In the genomic region with DNA sequence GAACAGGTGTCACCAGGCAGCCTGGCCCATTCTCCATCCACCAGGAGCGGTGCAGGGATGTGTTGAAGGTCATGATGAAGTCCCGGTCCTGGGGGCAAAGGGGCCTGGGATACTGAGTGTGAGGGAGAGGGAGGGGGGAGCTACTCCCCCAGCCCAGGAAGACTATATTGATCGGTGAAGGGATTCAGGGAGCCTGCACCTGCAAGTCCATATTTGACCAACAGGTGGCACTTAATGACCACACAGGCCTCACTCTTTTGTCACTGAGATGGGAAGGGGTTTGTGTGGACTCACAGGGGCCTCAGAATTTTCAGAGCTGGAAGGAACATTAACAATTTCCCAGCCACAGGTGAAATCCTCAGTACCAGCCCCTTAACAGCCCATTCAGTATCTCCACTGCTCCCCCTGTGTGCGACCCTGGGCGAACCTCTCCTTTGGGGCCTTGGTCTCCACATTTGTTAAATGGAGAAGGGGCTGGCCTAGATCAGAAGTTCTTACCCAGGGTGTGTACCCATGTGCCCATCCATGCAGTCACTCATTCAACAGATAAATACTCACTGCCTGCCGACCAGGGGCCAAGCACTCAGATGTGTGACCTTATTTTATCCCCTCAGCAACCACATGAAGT, we compare ENCODE assay signal across 8 cellular contexts. TPM values are rescaled to one million over a fixed set of nuclear protein-coding genes. Genes with fewer than 3 reads are reported as not detected.
A peak's percentile ranks its signal among the peaks of the same experiment; 100 is the strongest.
DNase-seq lines count a peak whose midpoint lies in the region; ATAC-seq and TF ChIP-seq lines count a peak whose summit lies in the region.

No MANE protein-coding gene starts in this region.

- H3K36me3 ChIP-seq in CD4-positive, alpha-beta memory T cell (ENCODE audit: insufficient read depth, low read length), result no peaks in the 10 kb centered on the region
- no peaks in the 10 kb centered on the region for H3K36me3 ChIP-seq in GM23338 (ENCODE audit: insufficient read depth)

- no peaks in the 10 kb centered on the region for H3K4me1 ChIP-seq in CD4-positive, alpha-beta memory T cell (ENCODE audit: insufficient read depth, low read length)
- no peaks in the 10 kb centered on the region; the same call in 1 of the 2 replicates for H3K4me1 ChIP-seq in GM23338 (ENCODE audit: insufficient read depth)

- H3K4me3 ChIP-seq in CD4-positive, alpha-beta memory T cell (ENCODE audit: low read length in 2 of 2), result no peak overlapping the region
- no peak overlapping the region for H3K4me3 ChIP-seq in GM23338

- H3K4me2 ChIP-seq in GM23338, result no peak overlapping the region

- peaks cover 0 to 1% (median 0%) of the 10 kb centered on the region in 8 donors for H3K9me3 Mint-ChIP-seq in CD4-positive, alpha-beta memory T cell
- no peaks in the 10 kb centered on the region for H3K9me3 Mint-ChIP-seq in GM23338
- H3K9me3 Mint-ChIP-seq in activated naive CD8-positive, alpha-beta T cell treated with anti-CD3 and anti-CD28 coated beads, Interleukin-2, amount 10 ng/mL, durations not matched to agents 7 days and 5 days, result no peaks in the 10 kb centered on the region

- H2AFZ ChIP-seq in GM23338, result no peak overlapping the region

- peak in 3 of 5 donors; percentile 12 to 23 (median 22) for DNase-seq in CD4-positive, alpha-beta memory T cell
- DNase-seq in GM23338 (ENCODE audit: low spot score) (peak; percentile 90), NCI-H526 (lab: John Stamatoyannopoulos, UW) (peak; percentile 89 to 95), inferior parietal cortex (ENCODE audit: extremely low spot score) (peak; percentile 68)
- peak; percentile 50 for DNase-seq in activated naive CD8-positive, alpha-beta T cell treated with anti-CD3 and anti-CD28 coated beads, Interleukin-2, amount 10 ng/mL, durations not matched to agents 7 days and 5 days
- peak in 2 of 3 experiments; percentile 1 to 28 for DNase-seq in stimulated activated CD4-positive, alpha-beta T cell treated with anti-CD3 and anti-CD28 coated beads, TNF-alpha, amount 100 ng/mL, for 24 hours (ENCODE audit: low read depth in 3 of 3)

- H3K9me2 ChIP-seq in GM23338 (ENCODE audit: insufficient read depth), result no peaks in the 10 kb centered on the region

- H3K79me2 ChIP-seq in GM23338 (replicated peaks; ENCODE audit: insufficient read depth), result no peaks in the 10 kb centered on the region

- H3K27me3 ChIP-seq in CD4-positive, alpha-beta memory T cell (ENCODE audit: insufficient read depth, low read length), result peaks cover 14% of the 10 kb centered on the region
- no peaks in the 10 kb centered on the region for H3K27me3 ChIP-seq in GM23338 (ENCODE audit: insufficient read depth)

- H3K9me3 ChIP-seq in CD4-positive, alpha-beta memory T cell (ENCODE audit: control insufficient read depth in 1 of 2, low read length in 2 of 2), result no peaks in the 10 kb centered on the region

- no peak overlapping the region for H3K27ac Mint-ChIP-seq in CD4-positive, alpha-beta memory T cell
- no peak overlapping the region for H3K27ac Mint-ChIP-seq in GM23338
- H3K27ac Mint-ChIP-seq in activated naive CD8-positive, alpha-beta T cell treated with anti-CD3 and anti-CD28 coated beads, Interleukin-2, amount 10 ng/mL, durations not matched to agents 7 days and 5 days, result no peak overlapping the region

- 0 out of 2 replicates have a peak, but pooled peaks cover 10% of the 10 kb centered on the region for H3F3A ChIP-seq in GM23338 (replicated peaks; ENCODE audit: low read depth)

- H3K27ac ChIP-seq in CD4-positive, alpha-beta memory T cell (ENCODE audit: low read depth, low read length), result no peak overlapping the region
- no peak overlapping the region for H3K27ac ChIP-seq in GM23338 (ENCODE audit: low read depth)

- peak; percentile 89 to 98 for TF ChIP-seq CTCF in GM23338 (conservative IDR thresholded peaks at IDR 0.05; ENCODE audit: low read depth in 2 of 2)

- CTCF ChIA-PET in CD4-positive, alpha-beta memory T cell (lab: Charles Lee; ENCODE audit: partially characterized antibody), result interaction anchor here (0.9 to 3.9 kb wide), 5 partner anchors 12 to 365 kb away, joined by 3 to 21 read pairs (median 3); no protein-coding TSS in a partner anchor

- peak; percentile 47 for ATAC-seq in GM23338
- ATAC-seq in activated naive CD8-positive, alpha-beta T cell treated with anti-CD3 and anti-CD28 coated beads, Interleukin-2, amount 10 ng/mL, durations not matched to agents 7 days and 5 days (ENCODE audit: low read depth), result no peak
- no peak for ATAC-seq in GM19463 (IDR thresholded peaks at IDR 0.05; ENCODE audit: unreplicated experiment)
- no peak for ATAC-seq in HG02798 (IDR thresholded peaks at IDR 0.05; ENCODE audit: poor library complexity, unreplicated experiment)

- H4K20me1 ChIP-seq in GM23338 (replicated peaks; ENCODE audit: insufficient read depth), result no peaks in the 10 kb centered on the region; the same call in 1 of the 2 replicates

- peaks cover 2 to 13% (median 7%) of the 10 kb centered on the region in 4 donors for H3K4me1 Mint-ChIP-seq in CD4-positive, alpha-beta memory T cell
- no peaks in the 10 kb centered on the region; the same call in 1 of the 3 replicates for H3K4me1 Mint-ChIP-seq in GM23338
- H3K4me1 Mint-ChIP-seq in activated naive CD8-positive, alpha-beta T cell treated with anti-CD3 and anti-CD28 coated beads, Interleukin-2, amount 10 ng/mL, durations not matched to agents 7 days and 5 days, result peaks cover 5% of the 10 kb centered on the region

- POLR2A ChIA-PET in CD4-positive, alpha-beta memory T cell (lab: Charles Lee; ENCODE audit: partially characterized antibody), result no interaction called here
- POLR2A ChIA-PET in activated naive CD8-positive, alpha-beta T cell treated with anti-CD3 and anti-CD28 coated beads, Interleukin-2, amount 10 ng/mL, durations not matched to agents 7 days and 5 days (lab: Charles Lee), result no interaction called here

- intact Hi-C loops in CD4-positive, alpha-beta memory T cell (cut with micrococcal nuclease), result no loop called here

- no peak overlapping the region for H3K4me3 Mint-ChIP-seq in CD4-positive, alpha-beta memory T cell
- no peak overlapping the region for H3K4me3 Mint-ChIP-seq in GM23338
- no peak overlapping the region for H3K4me3 Mint-ChIP-seq in activated naive CD8-positive, alpha-beta T cell treated with anti-CD3 and anti-CD28 coated beads, Interleukin-2, amount 10 ng/mL, durations not matched to agents 7 days and 5 days

- H3K27me3 Mint-ChIP-seq in CD4-positive, alpha-beta memory T cell, result peaks cover 22 to 35% of the 10 kb centered on the region in 2 donors
- H3K27me3 Mint-ChIP-seq in GM23338 (ENCODE audit: insufficient read depth, low read depth, poor library complexity), result no peaks in the 10 kb centered on the region
- H3K27me3 Mint-ChIP-seq in activated naive CD8-positive, alpha-beta T cell treated with anti-CD3 and anti-CD28 coated beads, Interleukin-2, amount 10 ng/mL, durations not matched to agents 7 days and 5 days, result peaks cover 19% of the 10 kb centered on the region

- no peaks in the 10 kb centered on the region for H3K36me3 Mint-ChIP-seq in CD4-positive, alpha-beta memory T cell
- H3K36me3 Mint-ChIP-seq in GM23338 (ENCODE audit: low read depth), result peaks cover 13% of the 10 kb centered on the region
- H3K36me3 Mint-ChIP-seq in activated naive CD8-positive, alpha-beta T cell treated with anti-CD3 and anti-CD28 coated beads, Interleukin-2, amount 10 ng/mL, durations not matched to agents 7 days and 5 days, result no peaks in the 10 kb centered on the region

TF ChIP-seq in GM23338, 12 proteins besides CTCF, POLR2A, EP300 and RAD21 (continues in another document):
- TF ChIP-seq, protein P1, sequence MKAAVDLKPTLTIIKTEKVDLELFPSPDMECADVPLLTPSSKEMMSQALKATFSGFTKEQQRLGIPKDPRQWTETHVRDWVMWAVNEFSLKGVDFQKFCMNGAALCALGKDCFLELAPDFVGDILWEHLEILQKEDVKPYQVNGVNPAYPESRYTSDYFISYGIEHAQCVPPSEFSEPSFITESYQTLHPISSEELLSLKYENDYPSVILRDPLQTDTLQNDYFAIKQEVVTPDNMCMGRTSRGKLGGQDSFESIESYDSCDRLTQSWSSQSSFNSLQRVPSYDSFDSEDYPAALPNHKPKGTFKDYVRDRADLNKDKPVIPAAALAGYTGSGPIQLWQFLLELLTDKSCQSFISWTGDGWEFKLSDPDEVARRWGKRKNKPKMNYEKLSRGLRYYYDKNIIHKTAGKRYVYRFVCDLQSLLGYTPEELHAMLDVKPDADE (IDR thresholded peaks at IDR 0.05), result no peak
- TF ChIP-seq JUNB (IDR thresholded peaks at IDR 0.05; ENCODE audit: unreplicated experiment), result no peak
- TF ChIP-seq, protein P2, sequence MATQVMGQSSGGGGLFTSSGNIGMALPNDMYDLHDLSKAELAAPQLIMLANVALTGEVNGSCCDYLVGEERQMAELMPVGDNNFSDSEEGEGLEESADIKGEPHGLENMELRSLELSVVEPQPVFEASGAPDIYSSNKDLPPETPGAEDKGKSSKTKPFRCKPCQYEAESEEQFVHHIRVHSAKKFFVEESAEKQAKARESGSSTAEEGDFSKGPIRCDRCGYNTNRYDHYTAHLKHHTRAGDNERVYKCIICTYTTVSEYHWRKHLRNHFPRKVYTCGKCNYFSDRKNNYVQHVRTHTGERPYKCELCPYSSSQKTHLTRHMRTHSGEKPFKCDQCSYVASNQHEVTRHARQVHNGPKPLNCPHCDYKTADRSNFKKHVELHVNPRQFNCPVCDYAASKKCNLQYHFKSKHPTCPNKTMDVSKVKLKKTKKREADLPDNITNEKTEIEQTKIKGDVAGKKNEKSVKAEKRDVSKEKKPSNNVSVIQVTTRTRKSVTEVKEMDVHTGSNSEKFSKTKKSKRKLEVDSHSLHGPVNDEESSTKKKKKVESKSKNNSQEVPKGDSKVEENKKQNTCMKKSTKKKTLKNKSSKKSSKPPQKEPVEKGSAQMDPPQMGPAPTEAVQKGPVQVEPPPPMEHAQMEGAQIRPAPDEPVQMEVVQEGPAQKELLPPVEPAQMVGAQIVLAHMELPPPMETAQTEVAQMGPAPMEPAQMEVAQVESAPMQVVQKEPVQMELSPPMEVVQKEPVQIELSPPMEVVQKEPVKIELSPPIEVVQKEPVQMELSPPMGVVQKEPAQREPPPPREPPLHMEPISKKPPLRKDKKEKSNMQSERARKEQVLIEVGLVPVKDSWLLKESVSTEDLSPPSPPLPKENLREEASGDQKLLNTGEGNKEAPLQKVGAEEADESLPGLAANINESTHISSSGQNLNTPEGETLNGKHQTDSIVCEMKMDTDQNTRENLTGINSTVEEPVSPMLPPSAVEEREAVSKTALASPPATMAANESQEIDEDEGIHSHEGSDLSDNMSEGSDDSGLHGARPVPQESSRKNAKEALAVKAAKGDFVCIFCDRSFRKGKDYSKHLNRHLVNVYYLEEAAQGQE (IDR thresholded peaks at IDR 0.05; ENCODE audit: unreplicated experiment), result peak; percentile 33

RNA-seq across cellular contexts. Expression of a gene that starts 55.6 kb away (rescaled TPM):
- not detected for total RNA-seq in CD4-positive, alpha-beta memory T cell
- polyA plus RNA-seq in CD4-positive, alpha-beta memory T cell, result not detected
- total RNA-seq in GM23338 (2014; rRNA removed; shearing (Covaris generic)), result 38.4 and 56.7 TPM in 2 replicates
- polyA plus RNA-seq in GM23338 (2016; fragmentation: Nextera tagmentation; extraction: Ambion mirVana), result 14.7 and 18.1 TPM in 2 replicates
- under 1 TPM; 0.57 to 0.97 TPM for total RNA-seq in activated naive CD8-positive, alpha-beta T cell treated with anti-CD3 and anti-CD28 coated beads, Interleukin-2, amount 10 ng/mL, durations not matched to agents 7 days and 5 days

Comparison
In these comparisons a context has a peak if more than half of its experiments do, and no peak if none do; other contexts are left out.
1. DNase-seq: peak in every context shown above with its lines; median percentile 92 in NCI-H526; 90 in GM23338; 68 in inferior parietal cortex; 50 in activated naive CD8-positive, alpha-beta T cell treated with anti-CD3 and anti-CD28 coated beads, Interleukin-2, amount 10 ng/mL, durations not matched to agents 7 days and 5 days; 22 in CD4-positive, alpha-beta memory T cell; 14 in stimulated activated CD4-positive, alpha-beta T cell treated with anti-CD3 and anti-CD28 coated beads, TNF-alpha, amount 100 ng/mL, for 24 hours.
2. RNA of a gene that starts 55.6 kb away (total RNA-seq): 38.4 to 56.7 TPM in GM23338; 0.57 to 0.97 TPM in activated naive CD8-positive, alpha-beta T cell treated with anti-CD3 and anti-CD28 coated beads, Interleukin-2, amount 10 ng/mL, durations not matched to agents 7 days and 5 days and not detected in CD4-positive, alpha-beta memory T cell; every median in the first group is over 10 times any median in the second.